Comparison of ENCODE assay signal across 10 cellular contexts in the genomic region with DNA sequence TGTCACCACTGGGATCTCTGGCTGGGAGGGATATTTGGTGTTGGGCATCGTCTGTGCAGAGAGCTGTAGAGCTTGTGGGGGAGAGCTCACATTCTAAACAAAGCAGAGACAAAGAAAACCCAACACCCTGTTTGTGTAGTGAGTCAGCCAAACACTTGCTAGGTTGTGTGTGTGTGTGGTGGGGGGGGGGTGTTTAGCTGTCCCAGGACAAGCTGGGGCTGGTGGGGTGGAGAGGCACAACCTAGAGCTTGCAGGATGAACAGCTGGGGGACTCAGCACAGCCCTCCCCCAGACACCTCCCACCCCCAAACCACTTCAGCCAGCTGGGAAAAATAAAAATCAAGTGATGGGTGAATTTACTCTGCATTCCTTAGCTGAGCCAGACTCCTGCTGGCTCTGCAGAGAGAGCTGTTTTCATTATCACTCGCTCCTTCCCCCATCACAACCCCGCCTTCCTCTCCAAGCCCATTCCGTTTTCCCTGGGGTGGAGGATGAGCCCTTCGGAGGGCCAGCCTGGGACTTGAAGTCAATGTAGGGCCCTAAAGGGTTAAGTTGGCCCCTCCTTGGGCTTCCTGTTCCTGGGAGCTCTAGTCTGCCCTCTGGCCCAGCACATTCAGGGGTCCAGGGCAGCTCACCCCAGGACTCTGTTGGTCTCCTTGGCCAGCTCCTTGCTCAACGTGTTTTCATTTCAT. TPM values are rescaled to one million over a fixed set of nuclear protein-coding genes. Genes with fewer than 3 reads are reported as not detected.
DNase-seq lines count a peak whose midpoint lies in the region; ATAC-seq, FAIRE-seq and TF ChIP-seq lines count a peak whose summit lies in the region.
"Had no signal": no experiment of that assay in that cellular context is flagged by ENCODE, and none has a peak within 500 bp of the region (broad histone marks: within the 10 kb centered on the region; RNA-seq: fewer than 3 reads in every experiment).

No MANE protein-coding gene starts in this region.

- no peak for FAIRE-seq in small intestine (lab: Jason Lieb, UNC)
- FAIRE-seq: GM18507 had no signal

- no peak for DNase-seq in Caco-2
- peak; percentile 94 for DNase-seq in NCI-H2171 treated with DMSO at 0.1 percent for 48 hours (lab: John Stamatoyannopoulos, UW)
- peak; percentile 85 for DNase-seq in esophagus muscularis mucosa (ENCODE audit: extremely low spot score)
- no peak for DNase-seq in neural crest cell (ENCODE audit: low read depth, low spot score)
- DNase-seq in small intestine: no peak
- no peak for DNase-seq in GF-D8 (lab: John Stamatoyannopoulos, UW)
- no peak for DNase-seq in stimulated activated naive CD8-positive, alpha-beta T cell treated with anti-CD3 and anti-CD28 coated beads, Interleukin-15, amount 100 ng/mL, for 72 hours
- DNase-seq: NCI-H1930 had no signal

- no peak for ATAC-seq in stimulated activated naive CD8-positive, alpha-beta T cell treated with anti-CD3 and anti-CD28 coated beads, Interleukin-15, amount 100 ng/mL, for 72 hours
- ATAC-seq in GM21515 (IDR thresholded peaks at IDR 0.05; ENCODE audit: unreplicated experiment): no peak

- H3K36me3 Mint-ChIP-seq in Caco-2 (ENCODE audit: insufficient read depth, unreplicated experiment): no peaks in the 10 kb centered on the region
- H3K36me3 Mint-ChIP-seq in neural crest cell (ENCODE audit: low read depth): no peaks in the 10 kb centered on the region

- POLR2A ChIA-PET in Caco-2 (lab: Charles Lee): interaction anchor here (0.7 kb wide), 3 partner anchors 25 to 120 kb away, joined by 3 to 5 read pairs (median 4); no protein-coding TSS in a partner anchor

- H3K27ac Mint-ChIP-seq in Caco-2 (ENCODE audit: unreplicated experiment): peak overlapping the region; percentile 37
- no peak overlapping the region for H3K27ac Mint-ChIP-seq in neural crest cell (ENCODE audit: unreplicated experiment)
- H3K27ac Mint-ChIP-seq in stimulated activated naive CD8-positive, alpha-beta T cell treated with anti-CD3 and anti-CD28 coated beads, Interleukin-15, amount 100 ng/mL, for 72 hours: no peak overlapping the region

- H3K36me3 ChIP-seq in Caco-2 (ENCODE audit: control insufficient read depth, insufficient read depth, low read length): no peaks in the 10 kb centered on the region
- H3K36me3 ChIP-seq in esophagus muscularis mucosa: no peaks in the 10 kb centered on the region
- no peaks in the 10 kb centered on the region for H3K36me3 ChIP-seq in small intestine (ENCODE audit: control insufficient read depth in 2 of 2, insufficient read depth in 2 of 2, low read length in 2 of 2)

- TF ChIP-seq CTCF in Caco-2 (IDR thresholded peaks at IDR 0.05; ENCODE audit: insufficient read depth in 1 of 2, low read depth in 1 of 2, low read length in 1 of 2, severe bottlenecking in 1 of 2, unreplicated experiment in 1 of 2) (no peak), esophagus muscularis mucosa (IDR thresholded peaks at IDR 0.05) (no peak), neural crest cell (conservative IDR thresholded peaks at IDR 0.05) (no peak)

- peaks cover 1% of the 10 kb centered on the region for H3K27me3 ChIP-seq in Caco-2 (replicated peaks; ENCODE audit: control insufficient read depth, insufficient read depth, low read length)
- H3K27me3 ChIP-seq in esophagus muscularis mucosa: no peaks in the 10 kb centered on the region
- peaks cover 4 to 5% of the 10 kb centered on the region in 2 donors for H3K27me3 ChIP-seq in small intestine (ENCODE audit: control insufficient read depth in 2 of 2, insufficient read depth in 2 of 2, low read length in 2 of 2)

- BruUV-seq in Caco-2 (replicated peaks; lab: Mats Ljungman, UMichigan): no TSS peak

- 18% methylated on average over 5 of the region's 6 CpGs for WGBS in esophagus muscularis mucosa
- 36 to 57% (median 44%) methylated on average over 6 of the region's 6 CpGs for WGBS in small intestine, 3 donors

- H3K9me3 Mint-ChIP-seq in Caco-2 (ENCODE audit: unreplicated experiment) (no peaks in the 10 kb centered on the region), neural crest cell (no peaks in the 10 kb centered on the region)
- no peaks in the 10 kb centered on the region for H3K9me3 Mint-ChIP-seq in stimulated activated naive CD8-positive, alpha-beta T cell treated with anti-CD3 and anti-CD28 coated beads, Interleukin-15, amount 100 ng/mL, for 72 hours

- peaks cover 6% of the 10 kb centered on the region for H3K4me1 Mint-ChIP-seq in Caco-2 (ENCODE audit: low read depth, unreplicated experiment)
- peaks cover 24% of the 10 kb centered on the region for H3K4me1 Mint-ChIP-seq in neural crest cell
- peaks cover 16% of the 10 kb centered on the region for H3K4me1 Mint-ChIP-seq in stimulated activated naive CD8-positive, alpha-beta T cell treated with anti-CD3 and anti-CD28 coated beads, Interleukin-15, amount 100 ng/mL, for 72 hours

- H3K27ac ChIP-seq in esophagus muscularis mucosa (replicated peaks in 1 of 4) (peak overlapping the region; percentile 81 to 84 (median 83)), small intestine (ENCODE audit: low read depth in 1 of 2, low read length in 1 of 2) (peak overlapping the region in 1 of 2 donors; percentile 18)

- H3K27me3 Mint-ChIP-seq in Caco-2 (ENCODE audit: insufficient read depth, unreplicated experiment): no peaks in the 10 kb centered on the region
- peaks cover 42% of the 10 kb centered on the region for H3K27me3 Mint-ChIP-seq in neural crest cell (ENCODE audit: low read depth)
- H3K27me3 Mint-ChIP-seq in stimulated activated naive CD8-positive, alpha-beta T cell treated with anti-CD3 and anti-CD28 coated beads, Interleukin-15, amount 100 ng/mL, for 72 hours: peaks cover 64% of the 10 kb centered on the region

- no peak for TF ChIP-seq EP300 in esophagus muscularis mucosa (IDR thresholded peaks at IDR 0.05)

- H3K4me1 ChIP-seq in Caco-2: no peaks in the 10 kb centered on the region; the same call in 1 of the 2 replicates
- peaks cover 51 to 88% (median 79%) of the 10 kb centered on the region in 4 donors for H3K4me1 ChIP-seq in esophagus muscularis mucosa
- H3K4me1 ChIP-seq in small intestine (ENCODE audit: control insufficient read depth in 2 of 2, insufficient read depth in 1 of 2, low read depth in 1 of 2, low read length in 1 of 2): no peaks in the 10 kb centered on the region

- no peak for TF ChIP-seq POLR2A in esophagus muscularis mucosa (IDR thresholded peaks at IDR 0.05; ENCODE audit: low read depth)

- H3K9me3 ChIP-seq in Caco-2 (no peaks in the 10 kb centered on the region), esophagus muscularis mucosa (no peaks in the 10 kb centered on the region), small intestine (ENCODE audit: control insufficient read depth, low read depth) (no peaks in the 10 kb centered on the region)

- CTCF ChIA-PET in Caco-2 (lab: Charles Lee): interaction anchor here (0.6 to 12.7 kb wide), 3 partner anchors 39 to 162 kb away, joined by 4 to 325 read pairs (median 6); a partner anchor contains a TSS

- intact Hi-C loops in Caco-2 (cut with micrococcal nuclease; ENCODE audit: unreplicated experiment): loop anchor here (10.0 kb wide), 1 partner anchor 595 kb away; no protein-coding TSS in a partner anchor
- intact Hi-C loops in esophagus muscularis mucosa (cut with DNase I): loop anchor here (5.0 to 10.0 kb wide), 2 partner anchors 33 to 595 kb away; no protein-coding TSS in a partner anchor

- H3K4me3 ChIP-seq in Caco-2 (ENCODE audit: low read depth, low read length) (no peak overlapping the region), esophagus muscularis mucosa (peak overlapping the region; percentile 7 to 45 (median 26)), small intestine (ENCODE audit: low read depth in 1 of 2, low read length in 2 of 2) (no peak overlapping the region)

- no peak overlapping the region for H3K4me3 Mint-ChIP-seq in Caco-2 (ENCODE audit: unreplicated experiment)
- H3K4me3 Mint-ChIP-seq in neural crest cell: peak overlapping the region; percentile 78
- no peak overlapping the region for H3K4me3 Mint-ChIP-seq in stimulated activated naive CD8-positive, alpha-beta T cell treated with anti-CD3 and anti-CD28 coated beads, Interleukin-15, amount 100 ng/mL, for 72 hours

RNA-seq across cellular contexts. Expression of a gene that starts 2.6 kb away (rescaled TPM):
- total RNA-seq in Caco-2 (2022) (1.1 and 1.2 TPM in 2 replicates), esophagus muscularis mucosa (10 to 100 TPM; 39.0 to 98.9 (median 60.3) TPM), neural crest cell (0.09 and 0.14 TPM in 2 replicates)
- polyA plus RNA-seq in small intestine: 1 to 10 TPM in 1 of 3 donors, under 1 TPM in 2; 0.22 to 3.4 (median 0.27) TPM

RNA-seq across cellular contexts. Expression of a gene that starts 8.4 kb away (rescaled TPM):
- total RNA-seq in Caco-2 (2022) (30.6 and 33.6 TPM in 2 replicates), esophagus muscularis mucosa (1 to 10 TPM; 1.8 to 2.8 (median 2.0) TPM), neural crest cell (60.7 and 63.7 TPM in 2 replicates)
- 1 to 10 TPM; 2.3 to 6.0 (median 3.0) TPM for polyA plus RNA-seq in small intestine

Comparison
In these comparisons a context has a peak if more than half of its experiments do, and no peak if none do; other contexts are left out.
1. DNase-seq: peak in NCI-H2171 treated with DMSO at 0.1 percent for 48 hours (single experiment) and esophagus muscularis mucosa (single experiment); none in Caco-2 (0 of 2), neural crest cell (single experiment), small intestine (single experiment), GF-D8 (single experiment) and stimulated activated naive CD8-positive, alpha-beta T cell treated with anti-CD3 and anti-CD28 coated beads, Interleukin-15, amount 100 ng/mL, for 72 hours (0 of 2).
2. H3K4me3 ChIP-seq: peak in esophagus muscularis mucosa (4 of 4); none in Caco-2 (single experiment) and small intestine (0 of 2).
3. RNA of a gene that starts 2.6 kb away (total RNA-seq): 39.0 to 98.9 TPM in esophagus muscularis mucosa; 1.1 to 1.2 TPM in Caco-2 and 0.09 to 0.14 TPM in neural crest cell; every median in the first group is over 10 times any median in the second.